Comparison of ENCODE assay signal across 1 cellular context in genomic region chr18:32091724-32092421, GRCh38.
TF ChIP-seq lines count a peak whose summit lies in the region.

Gene RNF138 (plus strand): TSS chr18:32091874. CDS start chr18:32092777, 903 bp downstream.

TF ChIP-seq in HepG2, 621 proteins besides CTCF, POLR2A, EP300 and RAD21 (continued from another document and continues in another):
- TF ChIP-seq HNF1A (IDR thresholded peaks at IDR 0.05; ENCODE audit: low read depth) (no peak), HNF1A (CRISPR knock-in tag; IDR thresholded peaks at IDR 0.05; ENCODE audit: borderline replicate concordance) (peak; percentile 42; the same call in 1 of the 2 replicates), HES4 (CRISPR knock-in tag; IDR thresholded peaks at IDR 0.05; ENCODE audit: borderline replicate concordance) (peak; percentile 96), FOSL2 (CRISPR knock-in tag; IDR thresholded peaks at IDR 0.05) (0 out of 2 replicates have a peak, but pooled peaks have one; percentile 31), THRA (CRISPR knock-in tag; IDR thresholded peaks at IDR 0.05; ENCODE audit: borderline replicate concordance) (peak; percentile 16; the same call in 1 of the 2 replicates), MAFF (IDR thresholded peaks at IDR 0.05; ENCODE audit: low read depth, low read length) (no peak), TBL1XR1 (IDR thresholded peaks at IDR 0.05; ENCODE audit: borderline replicate concordance, low read length, partially characterized antibody) (no peak), MED1 (CRISPR knock-in tag; IDR thresholded peaks at IDR 0.05) (peak; percentile 42; the same call in 1 of the 2 replicates), ZNF337 (CRISPR knock-in tag; IDR thresholded peaks at IDR 0.05; ENCODE audit: borderline replicate concordance, low read depth) (peak; percentile 78; the same call in 1 of the 2 replicates), HMG20B (CRISPR knock-in tag; conservative IDR thresholded peaks at IDR 0.05) (no peak), ZKSCAN5 (CRISPR knock-in tag; IDR thresholded peaks at IDR 0.05) (0 out of 2 replicates have a peak, but pooled peaks have one; percentile 38), TARDBP (CRISPR knock-in tag; IDR thresholded peaks at IDR 0.05) (peak; percentile 47), TBX3 (IDR thresholded peaks at IDR 0.05; ENCODE audit: borderline replicate concordance) (peak; percentile 83; the same call in 1 of the 2 replicates), ZSCAN9 (CRISPR knock-in tag; IDR thresholded peaks at IDR 0.05; ENCODE audit: borderline replicate concordance) (peak; percentile 62; the same call in 1 of the 2 replicates), ZNF678 (CRISPR knock-in tag; IDR thresholded peaks at IDR 0.05) (no peak), PHB2 (IDR thresholded peaks at IDR 0.05; ENCODE audit: partially characterized antibody) (no peak), ZBTB43 (CRISPR knock-in tag; conservative IDR thresholded peaks at IDR 0.05) (no peak), ZNF569 (CRISPR knock-in tag; IDR thresholded peaks at IDR 0.05; ENCODE audit: borderline replicate concordance) (peak; percentile 80; the same call in 1 of the 2 replicates), THAP7 (CRISPR knock-in tag; IDR thresholded peaks at IDR 0.05) (peak; percentile 60; the same call in 1 of the 2 replicates), CBX2 (IDR thresholded peaks at IDR 0.05; ENCODE audit: low read depth, low read length) (no peak), CBX2 (CRISPR knock-in tag; IDR thresholded peaks at IDR 0.05; ENCODE audit: low read depth) (no peak), RBFOX2 (IDR thresholded peaks at IDR 0.05; ENCODE audit: low read depth, low read length) (peak; percentile 78), KLF9 (CRISPR knock-in tag; IDR thresholded peaks at IDR 0.05; ENCODE audit: low read depth) (no peak), ZNF431 (CRISPR knock-in tag; IDR thresholded peaks at IDR 0.05; ENCODE audit: borderline replicate concordance, low read depth) (0 out of 2 replicates have a peak, but pooled peaks have one; percentile 46), NFE2L2 (IDR thresholded peaks at IDR 0.05; ENCODE audit: low read length) (no peak), ZNF282 (IDR thresholded peaks at IDR 0.05; ENCODE audit: partially characterized antibody) (no peak), CEBPB (IDR thresholded peaks at IDR 0.05; ENCODE audit: borderline replicate concordance, low read depth, low read length) (no peak), MTA1 (CRISPR knock-in tag; IDR thresholded peaks at IDR 0.05; ENCODE audit: borderline replicate concordance) (no peak; the same call in 1 of the 2 replicates), PRPF4 (IDR thresholded peaks at IDR 0.05; ENCODE audit: low read depth, low read length, poor library complexity, severe bottlenecking) (no peak), MXI1 (IDR thresholded peaks at IDR 0.05; ENCODE audit: borderline replicate concordance, low read depth, low read length) (peak; percentile 56; the same call in 1 of the 3 replicates), HHEX (CRISPR knock-in tag; IDR thresholded peaks at IDR 0.05) (0 out of 2 replicates have a peak, but pooled peaks have one; percentile 16), MBD4 (IDR thresholded peaks at IDR 0.05; ENCODE audit: borderline replicate concordance, low read length) (no peak), ZNF558 (CRISPR knock-in tag; IDR thresholded peaks at IDR 0.05; ENCODE audit: borderline replicate concordance) (peak; percentile 88; the same call in 1 of the 2 replicates)
- TF ChIP-seq, protein P1, sequence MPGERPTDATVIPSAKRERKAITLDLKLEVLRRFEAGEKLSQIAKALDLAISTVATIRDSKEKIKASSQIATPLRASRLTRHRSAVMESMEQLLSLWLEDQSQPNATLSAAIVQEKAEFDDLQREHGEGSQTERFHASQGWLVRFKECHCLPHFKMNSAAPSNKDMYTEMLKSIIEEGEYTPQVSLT (CRISPR knock-in tag; IDR thresholded peaks at IDR 0.05; ENCODE audit: borderline replicate concordance, low read depth): no peak
- TF ChIP-seq, protein P2, sequence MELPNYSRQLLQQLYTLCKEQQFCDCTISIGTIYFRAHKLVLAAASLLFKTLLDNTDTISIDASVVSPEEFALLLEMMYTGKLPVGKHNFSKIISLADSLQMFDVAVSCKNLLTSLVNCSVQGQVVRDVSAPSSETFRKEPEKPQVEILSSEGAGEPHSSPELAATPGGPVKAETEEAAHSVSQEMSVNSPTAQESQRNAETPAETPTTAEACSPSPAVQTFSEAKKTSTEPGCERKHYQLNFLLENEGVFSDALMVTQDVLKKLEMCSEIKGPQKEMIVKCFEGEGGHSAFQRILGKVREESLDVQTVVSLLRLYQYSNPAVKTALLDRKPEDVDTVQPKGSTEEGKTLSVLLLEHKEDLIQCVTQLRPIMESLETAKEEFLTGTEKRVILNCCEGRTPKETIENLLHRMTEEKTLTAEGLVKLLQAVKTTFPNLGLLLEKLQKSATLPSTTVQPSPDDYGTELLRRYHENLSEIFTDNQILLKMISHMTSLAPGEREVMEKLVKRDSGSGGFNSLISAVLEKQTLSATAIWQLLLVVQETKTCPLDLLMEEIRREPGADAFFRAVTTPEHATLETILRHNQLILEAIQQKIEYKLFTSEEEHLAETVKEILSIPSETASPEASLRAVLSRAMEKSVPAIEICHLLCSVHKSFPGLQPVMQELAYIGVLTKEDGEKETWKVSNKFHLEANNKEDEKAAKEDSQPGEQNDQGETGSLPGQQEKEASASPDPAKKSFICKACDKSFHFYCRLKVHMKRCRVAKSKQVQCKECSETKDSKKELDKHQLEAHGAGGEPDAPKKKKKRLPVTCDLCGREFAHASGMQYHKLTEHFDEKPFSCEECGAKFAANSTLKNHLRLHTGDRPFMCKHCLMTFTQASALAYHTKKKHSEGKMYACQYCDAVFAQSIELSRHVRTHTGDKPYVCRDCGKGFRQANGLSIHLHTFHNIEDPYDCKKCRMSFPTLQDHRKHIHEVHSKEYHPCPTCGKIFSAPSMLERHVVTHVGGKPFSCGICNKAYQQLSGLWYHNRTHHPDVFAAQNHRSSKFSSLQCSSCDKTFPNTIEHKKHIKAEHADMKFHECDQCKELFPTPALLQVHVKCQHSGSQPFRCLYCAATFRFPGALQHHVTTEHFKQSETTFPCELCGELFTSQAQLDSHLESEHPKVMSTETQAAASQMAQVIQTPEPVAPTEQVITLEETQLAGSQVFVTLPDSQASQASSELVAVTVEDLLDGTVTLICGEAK (IDR thresholded peaks at IDR 0.05): no peak
- TF ChIP-seq, protein P2 (CRISPR knock-in tag; IDR thresholded peaks at IDR 0.05): peak; percentile 75
- TF ChIP-seq, protein P3, sequence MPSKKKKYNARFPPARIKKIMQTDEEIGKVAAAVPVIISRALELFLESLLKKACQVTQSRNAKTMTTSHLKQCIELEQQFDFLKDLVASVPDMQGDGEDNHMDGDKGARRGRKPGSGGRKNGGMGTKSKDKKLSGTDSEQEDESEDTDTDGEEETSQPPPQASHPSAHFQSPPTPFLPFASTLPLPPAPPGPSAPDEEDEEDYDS (CRISPR knock-in tag; IDR thresholded peaks at IDR 0.05): no peak
- TF ChIP-seq, protein P4, sequence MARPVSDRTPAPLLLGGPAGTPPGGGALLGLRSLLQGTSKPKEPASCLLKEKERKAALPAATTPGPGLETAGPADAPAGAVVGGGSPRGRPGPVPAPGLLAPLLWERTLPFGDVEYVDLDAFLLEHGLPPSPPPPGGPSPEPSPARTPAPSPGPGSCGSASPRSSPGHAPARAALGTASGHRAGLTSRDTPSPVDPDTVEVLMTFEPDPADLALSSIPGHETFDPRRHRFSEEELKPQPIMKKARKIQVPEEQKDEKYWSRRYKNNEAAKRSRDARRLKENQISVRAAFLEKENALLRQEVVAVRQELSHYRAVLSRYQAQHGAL (CRISPR knock-in tag; IDR thresholded peaks at IDR 0.05; ENCODE audit: not compliant biosample characterization): no peak
- TF ChIP-seq, protein P5, sequence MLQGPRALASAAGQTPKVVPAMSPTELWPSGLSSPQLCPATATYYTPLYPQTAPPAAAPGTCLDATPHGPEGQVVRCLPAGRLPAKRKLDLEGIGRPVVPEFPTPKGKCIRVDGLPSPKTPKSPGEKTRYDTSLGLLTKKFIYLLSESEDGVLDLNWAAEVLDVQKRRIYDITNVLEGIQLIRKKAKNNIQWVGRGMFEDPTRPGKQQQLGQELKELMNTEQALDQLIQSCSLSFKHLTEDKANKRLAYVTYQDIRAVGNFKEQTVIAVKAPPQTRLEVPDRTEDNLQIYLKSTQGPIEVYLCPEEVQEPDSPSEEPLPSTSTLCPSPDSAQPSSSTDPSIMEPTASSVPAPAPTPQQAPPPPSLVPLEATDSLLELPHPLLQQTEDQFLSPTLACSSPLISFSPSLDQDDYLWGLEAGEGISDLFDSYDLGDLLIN (CRISPR knock-in tag; IDR thresholded peaks at IDR 0.05; ENCODE audit: borderline replicate concordance): no peak; the same call in 1 of the 2 replicates
- TF ChIP-seq, protein P6, sequence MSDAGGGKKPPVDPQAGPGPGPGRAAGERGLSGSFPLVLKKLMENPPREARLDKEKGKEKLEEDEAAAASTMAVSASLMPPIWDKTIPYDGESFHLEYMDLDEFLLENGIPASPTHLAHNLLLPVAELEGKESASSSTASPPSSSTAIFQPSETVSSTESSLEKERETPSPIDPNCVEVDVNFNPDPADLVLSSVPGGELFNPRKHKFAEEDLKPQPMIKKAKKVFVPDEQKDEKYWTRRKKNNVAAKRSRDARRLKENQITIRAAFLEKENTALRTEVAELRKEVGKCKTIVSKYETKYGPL (CRISPR knock-in tag; IDR thresholded peaks at IDR 0.05): no peak
